17 cellular contexts compared by ENCODE assay signal in genomic region chr11:44852159-44852707, GRCh38.
"Had no signal": no experiment of that assay in that cellular context is flagged by ENCODE, and none has a peak within 500 bp of the region (broad histone marks: within the 10 kb centered on the region; RNA-seq: fewer than 3 reads in every experiment).

No MANE protein-coding gene starts in this region.

- DNase-seq: activated CD4-positive, alpha-beta T cell treated with anti-CD3 and anti-CD28 coated beads, Interleukin-2, amount 50 U/mL, for 48 hours; activated CD4-positive, CD25-positive, alpha-beta regulatory T cell treated with anti-CD3 and anti-CD28 coated beads, Interleukin-2, amount 50 U/mL, for 72 hours; activated CD8-positive, alpha-beta memory T cell treated with anti-CD3 and anti-CD28 coated beads, Interleukin-2, amount 10 ng/mL, durations not matched to agents 7 days and 5 days; activated effector memory CD4-positive, alpha-beta T cell treated with Interleukin-2 at 50 U/mL for 16 hours; activated T-cell treated with anti-CD3 and anti-CD28 coated beads, Interleukin-2, amount 50 U/mL, for 24 hours; amniotic stem cell; body of pancreas; cerebellar nuclear complex; effector memory CD8-positive, alpha-beta T cell; glutamatergic neuron; left colon; naive B cell; right lobe of liver; stimulated activated naive B cell treated with anti-CD40 and anti-IgM and Interleukin-4, amounts not matched to agents 10 μg/mL and 1 μg/mL and 100 μg/mL, for 72 hours had no signal

- H3K4me1 ChIP-seq: right lobe of liver had no signal

- H3K36me3 ChIP-seq: right lobe of liver had no signal

- H3K27me3 ChIP-seq: body of pancreas, right lobe of liver, tibial nerve had no signal

- ATAC-seq: activated CD8-positive, alpha-beta memory T cell treated with anti-CD3 and anti-CD28 coated beads, Interleukin-2, amount 10 ng/mL, durations not matched to agents 7 days and 5 days; activated naive CD4-positive, alpha-beta T cell treated with anti-CD3 and anti-CD28 coated beads, Interleukin-2, amount 50 U/mL, for 72 hours; body of pancreas; effector memory CD8-positive, alpha-beta T cell; left colon; right lobe of liver; stimulated activated naive B cell treated with anti-CD40 and anti-IgM and Interleukin-4, amounts not matched to agents 10 μg/mL and 1 μg/mL and 100 μg/mL, for 72 hours had no signal

- H3K4me3 ChIP-seq: body of pancreas, lung, right lobe of liver, tibial nerve had no signal

- H3K27ac ChIP-seq: body of pancreas, right lobe of liver, tibial nerve had no signal

- H3K9me3 ChIP-seq: right lobe of liver had no signal
